In the genomic region with DNA sequence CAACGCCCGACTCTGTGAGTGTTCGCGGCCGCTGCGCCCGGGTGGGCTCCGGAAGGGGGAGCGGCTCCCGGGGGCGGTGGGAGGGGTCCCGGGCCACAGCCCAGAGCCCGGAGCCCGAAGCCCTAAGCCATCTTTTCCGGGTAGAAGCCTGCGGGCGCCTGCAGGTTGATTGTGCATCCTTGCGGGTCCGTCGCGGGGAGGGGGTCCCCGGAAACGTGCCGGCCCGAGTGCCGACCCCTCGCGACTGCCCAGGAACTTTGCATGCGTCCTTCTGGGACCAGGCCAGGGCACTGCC, we compare ENCODE assay signal across 8 cellular contexts. TPM values are rescaled to one million over a fixed set of nuclear protein-coding genes. Genes with fewer than 3 reads are reported as not detected.
DNase-seq lines count a peak whose midpoint lies in the region; ATAC-seq, FAIRE-seq and TF ChIP-seq lines count a peak whose summit lies in the region.

No MANE protein-coding gene starts in this region.

- no peak for TF ChIP-seq POLR2A in GM18505 (IDR thresholded peaks at IDR 0.05; ENCODE audit: borderline replicate concordance, extremely low read depth, insufficient read depth, insufficient read length)

- DNase-seq in RPMI7951 (ENCODE audit: low read depth) (peak; percentile 65), astrocyte of the cerebellum (ENCODE audit: low read depth) (no peak), islet precursor cell (peak; percentile 83), RCC 7860 (ENCODE audit: low spot score) (no peak)
- DNase-seq in stimulated activated CD4-positive, alpha-beta T cell treated with anti-CD3 and anti-CD28 coated beads, Interleukin-1b, Interleukin-23, amount 100 ng/mL, for 4 hours (ENCODE audit: low read depth in 2 of 2) = peak; percentile 21 to 56

- FAIRE-seq in RCC 7860 (lab: Jason Lieb, UNC) = no peak

- ATAC-seq in GM18508 (IDR thresholded peaks at IDR 0.05; ENCODE audit: insufficient read depth, unreplicated experiment) (peak; percentile 11), HG02884 (IDR thresholded peaks at IDR 0.05; ENCODE audit: unreplicated experiment) (peak; percentile 34), GM18505 (IDR thresholded peaks at IDR 0.05; ENCODE audit: unreplicated experiment) (no peak)

- TF ChIP-seq CTCF in astrocyte of the cerebellum (IDR thresholded peaks at IDR 0.05; ENCODE audit: low read depth, low read length, missing control alignments) = no peak

- peak overlapping the region; percentile 72 for H3K4me3 ChIP-seq in astrocyte of the cerebellum (ENCODE audit: low read depth, low read length)

- in situ Hi-C loops in astrocyte of the cerebellum (cut with HindIII; ENCODE audit: low sequenced_read_pairs) = no loop called here

RNA-seq across cellular contexts. Expression of gene PTPRA, which starts 0.4 kb away (rescaled TPM):
- 57.7 and 67.8 TPM in 2 replicates for total RNA-seq in RPMI7951 (2014; rRNA removed; shearing (Covaris generic))

RNA-seq across cellular contexts. Expression of gene VPS16, which starts 33.1 kb away (rescaled TPM):
- total RNA-seq in RPMI7951 (2014; rRNA removed; shearing (Covaris generic)) = 58.4 and 63.7 TPM in 2 replicates

RNA-seq across cellular contexts. Expression of gene PCED1A, which starts 33.2 kb away (rescaled TPM):
- total RNA-seq in RPMI7951 (2014; rRNA removed; shearing (Covaris generic)) = 18.9 and 31.5 TPM in 2 replicates

RNA-seq across cellular contexts. Expression of gene TMEM239, which starts 57.5 kb away (rescaled TPM):
- total RNA-seq in RPMI7951 (2014; rRNA removed; shearing (Covaris generic)) = not detected in 2 replicates

RNA-seq across cellular contexts. Expression of gene C20orf141, which starts 58.9 kb away (rescaled TPM):
- not detected in 2 replicates for total RNA-seq in RPMI7951 (2014; rRNA removed; shearing (Covaris generic))

Comparison
In these comparisons a context has a peak if more than half of its experiments do, and no peak if none do; other contexts are left out.
1. DNase-seq: peak in RPMI7951 (single experiment), islet precursor cell (single experiment) and stimulated activated CD4-positive, alpha-beta T cell treated with anti-CD3 and anti-CD28 coated beads, Interleukin-1b, Interleukin-23, amount 100 ng/mL, for 4 hours (2 of 2); none in astrocyte of the cerebellum (single experiment) and RCC 7860 (single experiment).